Comparison of ENCODE assay signal across 9 cellular contexts in genomic region chr7:30681262-30682130, GRCh38. TPM values are rescaled to one million over a fixed set of nuclear protein-coding genes. Genes with fewer than 3 reads are reported as not detected.
DNase-seq lines count a peak whose midpoint lies in the region; ATAC-seq lines count a peak whose summit lies in the region.
"Had no signal": no experiment of that assay in that cellular context is flagged by ENCODE, and none has a peak within 500 bp of the region (broad histone marks: within the 10 kb centered on the region; RNA-seq: fewer than 3 reads in every experiment).

No MANE protein-coding gene starts in this region.

- H3K27me3 Mint-ChIP-seq in CD4-positive, CD25-positive, alpha-beta regulatory T cell = peaks cover 68% of the 10 kb centered on the region

- H3K27me3 ChIP-seq in CD4-positive, CD25-positive, alpha-beta regulatory T cell (ENCODE audit: control insufficient read depth, insufficient read depth, low read length) = peaks cover 31% of the 10 kb centered on the region
- peaks cover 45% of the 10 kb centered on the region for H3K27me3 ChIP-seq in NT2/D1 (ENCODE audit: insufficient read depth, insufficient read length)
- peaks cover 72% of the 10 kb centered on the region for H3K27me3 ChIP-seq in neuron (ENCODE audit: insufficient read depth, low read length)

- H3K9me3 Mint-ChIP-seq in CD4-positive, CD25-positive, alpha-beta regulatory T cell = peaks cover 0 to 5% (median 0%) of the 10 kb centered on the region in 7 donors

- no peak overlapping the region for H3K4me3 ChIP-seq in CD4-positive, CD25-positive, alpha-beta regulatory T cell (ENCODE audit: low read depth, low read length)
- H3K4me3 ChIP-seq in NT2/D1 (ENCODE audit: insufficient read length, low read depth) (peak overlapping the region; percentile 63), neuron (ENCODE audit: low read length) (peak overlapping the region; percentile 34)

- H3K27ac ChIP-seq in CD4-positive, CD25-positive, alpha-beta regulatory T cell (ENCODE audit: insufficient read depth, low read length, poor library complexity, severe bottlenecking) = no peak overlapping the region

- no peaks in the 10 kb centered on the region for H3K9me3 ChIP-seq in CD4-positive, CD25-positive, alpha-beta regulatory T cell (ENCODE audit: control insufficient read depth in 2 of 2, low read length in 2 of 2)
- no peaks in the 10 kb centered on the region for H3K9me3 ChIP-seq in NT2/D1 (ENCODE audit: insufficient read depth, low read length)
- H3K9me3 ChIP-seq in neuron (ENCODE audit: low read length) = no peaks in the 10 kb centered on the region

- no peaks in the 10 kb centered on the region for H3K36me3 Mint-ChIP-seq in CD4-positive, CD25-positive, alpha-beta regulatory T cell

- H3K4me1 ChIP-seq in CD4-positive, CD25-positive, alpha-beta regulatory T cell (ENCODE audit: control insufficient read depth, insufficient read depth, low read length, poor library complexity, severe bottlenecking) = peaks cover 8% of the 10 kb centered on the region
- H3K4me1 ChIP-seq in NT2/D1 (ENCODE audit: insufficient read depth, insufficient read length) (peaks cover 21% of the 10 kb centered on the region), neuron (ENCODE audit: insufficient read depth, low read length) (peaks cover 6% of the 10 kb centered on the region)

- ATAC-seq in CD4-positive, CD25-positive, alpha-beta regulatory T cell (ENCODE audit: low read depth in 2 of 2) = no peak
- ATAC-seq in esophagus mucosa (peak; percentile 9), HG03432 (IDR thresholded peaks at IDR 0.05; ENCODE audit: unreplicated experiment) (no peak), GM21390 (IDR thresholded peaks at IDR 0.05; ENCODE audit: unreplicated experiment) (no peak), HG03135 (IDR thresholded peaks at IDR 0.05; ENCODE audit: unreplicated experiment) (no peak)

- no peak for DNase-seq in CD4-positive, CD25-positive, alpha-beta regulatory T cell
- DNase-seq in NT2/D1 (ENCODE audit: low read depth, low spot score) (peak; percentile 74), Ammon's horn (ENCODE audit: low spot score) (no peak)

- peaks cover 0 to 20% (median 0%) of the 10 kb centered on the region in 4 donors for H3K4me1 Mint-ChIP-seq in CD4-positive, CD25-positive, alpha-beta regulatory T cell

- H3K27ac Mint-ChIP-seq in CD4-positive, CD25-positive, alpha-beta regulatory T cell = peak overlapping the region in 1 of 3 donors; percentile 67

- H3K9ac ChIP-seq in NT2/D1 (ENCODE audit: insufficient read length, low read depth) = peak overlapping the region; percentile 74

- peak overlapping the region in 3 of 4 donors; percentile 22 to 82 (median 81) for H3K4me3 Mint-ChIP-seq in CD4-positive, CD25-positive, alpha-beta regulatory T cell

- H2AFZ ChIP-seq in neuron (ENCODE audit: low read depth, low read length) = peak overlapping the region; percentile 81

- no peaks in the 10 kb centered on the region for H3K36me3 ChIP-seq in CD4-positive, CD25-positive, alpha-beta regulatory T cell (ENCODE audit: control insufficient read depth, insufficient read depth, low read length)
- H3K36me3 ChIP-seq in NT2/D1 (ENCODE audit: insufficient read depth, insufficient read length, low read length) (no peaks in the 10 kb centered on the region), neuron (ENCODE audit: insufficient read depth, low read length) (no peaks in the 10 kb centered on the region)

RNA-seq across cellular contexts. Expression of gene CRHR2, which starts 0.8 kb away (rescaled TPM):
- not detected for total RNA-seq in CD4-positive, CD25-positive, alpha-beta regulatory T cell
- not detected for polyA plus RNA-seq in CD4-positive, CD25-positive, alpha-beta regulatory T cell
- not detected for total RNA-seq in esophagus mucosa
- total RNA-seq: renal cortical epithelial cell had no signal
